In the genomic region with DNA sequence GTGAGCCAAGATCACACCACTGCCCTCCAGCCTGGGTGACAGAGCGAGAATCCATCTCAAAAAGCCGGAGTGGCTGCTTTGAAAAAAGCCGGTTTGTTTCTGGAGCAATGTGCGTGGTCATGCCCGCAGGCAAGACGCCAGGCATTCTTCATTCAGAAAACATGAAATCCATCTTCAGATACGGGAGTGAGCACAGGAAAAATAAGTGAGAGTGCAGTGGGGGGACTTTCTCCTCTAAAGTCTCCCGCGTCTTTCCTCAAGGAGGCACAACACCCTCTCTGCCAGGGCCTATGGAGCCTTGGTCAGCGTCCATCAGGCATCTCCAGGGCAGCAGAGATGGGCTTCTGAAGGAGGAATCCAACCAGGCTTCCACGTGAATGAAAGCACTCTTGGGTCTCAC, we compare ENCODE assay signal across 13 cellular contexts.
DNase-seq lines count a peak whose midpoint lies in the region; ATAC-seq and TF ChIP-seq lines count a peak whose summit lies in the region.
"Had no signal": no experiment of that assay in that cellular context is flagged by ENCODE, and none has a peak within 500 bp of the region (broad histone marks: within the 10 kb centered on the region; RNA-seq: fewer than 3 reads in every experiment).

No MANE protein-coding gene starts in this region.

- peaks cover 14 to 16% of the 10 kb centered on the region in 2 donors for H3K4me1 ChIP-seq in thyroid gland
- H3K4me1 ChIP-seq: BE2C, prostate gland, upper lobe of right lung had no signal

- intact Hi-C loops in thyroid gland (cut with DNase I) = no loop called here

- peaks cover 17% of the 10 kb centered on the region for H3K36me3 Mint-ChIP-seq in T-helper 17 cell (ENCODE audit: low read depth)
- H3K36me3 Mint-ChIP-seq in activated CD8-positive, alpha-beta memory T cell treated with anti-CD3 and anti-CD28 coated beads, Interleukin-2, amount 10 ng/mL, durations not matched to agents 7 days and 5 days = peaks cover 33% of the 10 kb centered on the region

- TF ChIP-seq POLR2A in thyroid gland (IDR thresholded peaks at IDR 0.05) = no peak

- H3K36me3 ChIP-seq in thyroid gland = peaks cover 54 to 68% of the 10 kb centered on the region in 2 donors

- 78 to 84% methylated on average over 11 of the region's 11 CpGs for WGBS in thyroid gland, 2 donors

- peak overlapping the region in 2 of 3 donors; percentile 53 to 98 for H3K27ac ChIP-seq in thyroid gland
- H3K27ac ChIP-seq: prostate gland, upper lobe of right lung, VCaP had no signal

- CTCF ChIA-PET in activated CD8-positive, alpha-beta memory T cell treated with anti-CD3 and anti-CD28 coated beads, Interleukin-2, amount 10 ng/mL, durations not matched to agents 7 days and 5 days (lab: Charles Lee) = interaction anchor here (1.3 kb wide), 1 partner anchor 93 kb away, joined by 3 read pairs; no protein-coding TSS in a partner anchor

- H3K4me3 Mint-ChIP-seq in T-helper 17 cell = no peak overlapping the region
- no peak overlapping the region for H3K4me3 Mint-ChIP-seq in activated CD8-positive, alpha-beta memory T cell treated with anti-CD3 and anti-CD28 coated beads, Interleukin-2, amount 10 ng/mL, durations not matched to agents 7 days and 5 days

- no peak for ATAC-seq in T-helper 17 cell
- ATAC-seq in activated CD8-positive, alpha-beta memory T cell treated with anti-CD3 and anti-CD28 coated beads, Interleukin-2, amount 10 ng/mL, durations not matched to agents 7 days and 5 days = no peak
- ATAC-seq in GM21529 (IDR thresholded peaks at IDR 0.05; ENCODE audit: unreplicated experiment) = no peak
- ATAC-seq: upper lobe of right lung had no signal

- no peaks in the 10 kb centered on the region for H3K9me3 Mint-ChIP-seq in activated CD8-positive, alpha-beta memory T cell treated with anti-CD3 and anti-CD28 coated beads, Interleukin-2, amount 10 ng/mL, durations not matched to agents 7 days and 5 days (ENCODE audit: low read depth)

- H3K9me3 ChIP-seq in T-helper 17 cell (ENCODE audit: control insufficient read depth, low read length, poor library complexity, severe bottlenecking) = no peaks in the 10 kb centered on the region
- no peaks in the 10 kb centered on the region for H3K9me3 ChIP-seq in thyroid gland
- H3K9me3 ChIP-seq: BE2C, prostate gland, upper lobe of right lung had no signal

- H3K4me3 ChIP-seq in fibroblast of mammary gland (ENCODE audit: control insufficient read depth, low read depth, low read length) (no peak overlapping the region), thyroid gland (replicated peaks in 1 of 3) (no peak overlapping the region)
- H3K4me3 ChIP-seq: prostate gland, upper lobe of right lung had no signal

- no peaks in the 10 kb centered on the region for H3K27me3 ChIP-seq in thyroid gland
- H3K27me3 ChIP-seq: BE2C, upper lobe of right lung had no signal

- TF ChIP-seq CTCF in fibroblast of mammary gland (conservative IDR thresholded peaks at IDR 0.05; ENCODE audit: control insufficient read depth, insufficient read depth, low read depth, low read length) = no peak
- TF ChIP-seq CTCF in thyroid gland (IDR thresholded peaks at IDR 0.05) = no peak
- no peak for TF ChIP-seq CTCF in GM20000 (IDR thresholded peaks at IDR 0.05; ENCODE audit: extremely low read depth, missing control alignments)

- H3K27ac Mint-ChIP-seq in T-helper 17 cell = peak overlapping the region; percentile 27
- H3K27ac Mint-ChIP-seq in activated CD8-positive, alpha-beta memory T cell treated with anti-CD3 and anti-CD28 coated beads, Interleukin-2, amount 10 ng/mL, durations not matched to agents 7 days and 5 days = no peak overlapping the region

- H3K27me3 Mint-ChIP-seq in T-helper 17 cell = no peaks in the 10 kb centered on the region
- no peaks in the 10 kb centered on the region for H3K27me3 Mint-ChIP-seq in activated CD8-positive, alpha-beta memory T cell treated with anti-CD3 and anti-CD28 coated beads, Interleukin-2, amount 10 ng/mL, durations not matched to agents 7 days and 5 days

- H3K4me1 Mint-ChIP-seq in T-helper 17 cell = no peaks in the 10 kb centered on the region
- peaks cover 7% of the 10 kb centered on the region for H3K4me1 Mint-ChIP-seq in activated CD8-positive, alpha-beta memory T cell treated with anti-CD3 and anti-CD28 coated beads, Interleukin-2, amount 10 ng/mL, durations not matched to agents 7 days and 5 days

- DNase-seq in T-helper 17 cell (no peak), fibroblast of mammary gland (ENCODE audit: low read depth) (peak; percentile 53), midbrain (lab: John Stamatoyannopoulos, UW) (peak; percentile 37), thyroid gland (peak; percentile 26 to 42), NCI-H1436 (lab: John Stamatoyannopoulos, UW) (no peak), GM20000 (ENCODE audit: low spot score) (no peak)
- no peak for DNase-seq in activated CD8-positive, alpha-beta memory T cell treated with anti-CD3 and anti-CD28 coated beads, Interleukin-2, amount 10 ng/mL, durations not matched to agents 7 days and 5 days
- DNase-seq: activated gamma-delta T cell, BE2C, upper lobe of right lung had no signal

Comparison
In these comparisons a context has a peak if more than half of its experiments do, and no peak if none do; other contexts are left out.
1. DNase-seq: peak in fibroblast of mammary gland (single experiment), midbrain (single experiment) and thyroid gland (2 of 2); none in T-helper 17 cell (0 of 3), NCI-H1436 (single experiment), GM20000 (single experiment) and activated CD8-positive, alpha-beta memory T cell treated with anti-CD3 and anti-CD28 coated beads, Interleukin-2, amount 10 ng/mL, durations not matched to agents 7 days and 5 days (single experiment).